In genomic region chr10:115082521-115082920, GRCh38 we compare ENCODE assay signal across 15 cellular contexts. TPM values are rescaled to one million over a fixed set of nuclear protein-coding genes. Genes with fewer than 3 reads are reported as not detected.
DNase-seq lines count a peak whose midpoint lies in the region; ATAC-seq, FAIRE-seq and TF ChIP-seq lines count a peak whose summit lies in the region.
"Had no signal": no experiment of that assay in that cellular context is flagged by ENCODE, and none has a peak within 500 bp of the region (broad histone marks: within the 10 kb centered on the region; RNA-seq: fewer than 3 reads in every experiment).

No MANE protein-coding gene starts in this region.

- H3K4me3 ChIP-seq in adipocyte (ENCODE audit: low read length) (no peak overlapping the region), fibroblast of lung (replicated peaks in 1 of 4; ENCODE audit: control extremely low read depth in 1 of 4, insufficient read depth in 1 of 4, low read depth in 3 of 4, low read length in 4 of 4) (no peak overlapping the region), thoracic aorta (no peak overlapping the region), Peyer's patch (no peak overlapping the region)
- H3K4me3 ChIP-seq: suprapubic skin had no signal

- H3K9me3 ChIP-seq in adipocyte (ENCODE audit: control insufficient read depth, low read length) (peaks cover 6% of the 10 kb centered on the region), fibroblast of lung (ENCODE audit: control insufficient read depth, insufficient read depth, low read depth, low read length) (no peaks in the 10 kb centered on the region), thoracic aorta (no peaks in the 10 kb centered on the region), Peyer's patch (no peaks in the 10 kb centered on the region)
- H3K9me3 ChIP-seq: suprapubic skin had no signal

- H3K27me3 Mint-ChIP-seq in activated T-helper 2 cell treated with anti-CD3 and anti-CD28 coated beads, Interferon-gamma antibody, Interleukin-2, Interleukin-4, amounts not matched to agents 10 μg/mL and 5 μg/mL and 100 μg/mL, durations not matched to agents 14 hours and 24 hours and 36 hours (ENCODE audit: low read depth): peaks cover 31% of the 10 kb centered on the region

- H3K27ac ChIP-seq in fibroblast of lung (ENCODE audit: insufficient read depth, low read length): no peak overlapping the region
- peak overlapping the region; percentile 61 to 80 for H3K27ac ChIP-seq in thoracic aorta
- H3K27ac ChIP-seq in Peyer's patch: no peak overlapping the region
- H3K27ac ChIP-seq: suprapubic skin had no signal

- no peak overlapping the region for H3K9ac ChIP-seq in adipocyte (ENCODE audit: low read length)
- no peak overlapping the region for H3K9ac ChIP-seq in fibroblast of lung (ENCODE audit: insufficient read depth, low read length)

- H3K36me3 ChIP-seq in adipocyte (ENCODE audit: control insufficient read depth, insufficient read depth, low read length, severe bottlenecking) (no peaks in the 10 kb centered on the region), fibroblast of lung (ENCODE audit: control insufficient read depth, insufficient read depth, low read length) (no peaks in the 10 kb centered on the region), thoracic aorta (no peaks in the 10 kb centered on the region), Peyer's patch (no peaks in the 10 kb centered on the region)
- H3K36me3 ChIP-seq: suprapubic skin had no signal

- H3K4me2 ChIP-seq in fibroblast of lung (ENCODE audit: extremely low read depth, insufficient read depth, low read length): no peak overlapping the region

- no peak overlapping the region for H3K4me3 Mint-ChIP-seq in activated T-helper 2 cell treated with anti-CD3 and anti-CD28 coated beads, Interferon-gamma antibody, Interleukin-2, Interleukin-4, amounts not matched to agents 10 μg/mL and 5 μg/mL and 100 μg/mL, durations not matched to agents 14 hours and 24 hours and 36 hours (ENCODE audit: low read depth)

- TF ChIP-seq CTCF in fibroblast of lung (conservative IDR thresholded peaks at IDR 0.05 in 1 of 2, IDR thresholded peaks at IDR 0.05 in 1 of 2; ENCODE audit: low read depth in 1 of 2, low read length in 2 of 2): no peak
- no peak for TF ChIP-seq CTCF in thoracic aorta (IDR thresholded peaks at IDR 0.05)
- TF ChIP-seq CTCF in Peyer's patch (IDR thresholded peaks at IDR 0.05): no peak

- no peak overlapping the region for H2AFZ ChIP-seq in fibroblast of lung (ENCODE audit: low read length)

- H3K4me1 Mint-ChIP-seq in activated T-helper 2 cell treated with anti-CD3 and anti-CD28 coated beads, Interferon-gamma antibody, Interleukin-2, Interleukin-4, amounts not matched to agents 10 μg/mL and 5 μg/mL and 100 μg/mL, durations not matched to agents 14 hours and 24 hours and 36 hours (ENCODE audit: low read depth): no peaks in the 10 kb centered on the region

- H3K9me3 Mint-ChIP-seq in activated T-helper 2 cell treated with anti-CD3 and anti-CD28 coated beads, Interferon-gamma antibody, Interleukin-2, Interleukin-4, amounts not matched to agents 10 μg/mL and 5 μg/mL and 100 μg/mL, durations not matched to agents 14 hours and 24 hours and 36 hours: peaks cover 5% of the 10 kb centered on the region

- peak; percentile 45 for ATAC-seq in thoracic aorta (ENCODE audit: insufficient number of reproducible peaks, low FRiP score, low read depth)
- ATAC-seq: left lobe of liver had no signal

- no peaks in the 10 kb centered on the region for H4K20me1 ChIP-seq in fibroblast of lung (ENCODE audit: control insufficient read depth, extremely low read depth, insufficient read depth, low read length)

- H3K27ac Mint-ChIP-seq in activated T-helper 2 cell treated with anti-CD3 and anti-CD28 coated beads, Interferon-gamma antibody, Interleukin-2, Interleukin-4, amounts not matched to agents 10 μg/mL and 5 μg/mL and 100 μg/mL, durations not matched to agents 14 hours and 24 hours and 36 hours: no peak overlapping the region

- intact Hi-C loops in activated T-helper 2 cell treated with anti-CD3 and anti-CD28 coated beads, Interferon-gamma antibody, Interleukin-2, Interleukin-4, amounts not matched to agents 10 μg/mL and 5 μg/mL and 100 μg/mL, durations not matched to agents 14 hours and 24 hours and 36 hours (cut with micrococcal nuclease): no loop called here

- H3K4me1 ChIP-seq in adipocyte (ENCODE audit: control insufficient read depth, insufficient read depth, low read length): no peaks in the 10 kb centered on the region
- no peaks in the 10 kb centered on the region for H3K4me1 ChIP-seq in fibroblast of lung (ENCODE audit: control insufficient read depth, extremely low read depth, insufficient read depth, low read length)
- H3K4me1 ChIP-seq in thoracic aorta (ENCODE audit: control insufficient read depth in 1 of 2, low read depth in 2 of 2): peaks cover 22 to 31% of the 10 kb centered on the region in 2 donors
- no peaks in the 10 kb centered on the region for H3K4me1 ChIP-seq in Peyer's patch
- H3K4me1 ChIP-seq: suprapubic skin had no signal

- FAIRE-seq in GM12892 (lab: Jason Lieb, UNC): peak; percentile 60

- peaks cover 12% of the 10 kb centered on the region for H3K27me3 ChIP-seq in adipocyte (replicated peaks; ENCODE audit: control insufficient read depth, insufficient read depth, low read length)
- no peaks in the 10 kb centered on the region for H3K27me3 ChIP-seq in fibroblast of lung (ENCODE audit: control insufficient read depth, insufficient read depth, low read length)
- no peaks in the 10 kb centered on the region for H3K27me3 ChIP-seq in thoracic aorta (replicated peaks; ENCODE audit: insufficient read depth)
- H3K27me3 ChIP-seq in Peyer's patch: no peaks in the 10 kb centered on the region
- H3K27me3 ChIP-seq: suprapubic skin had no signal

- no peaks in the 10 kb centered on the region for H3K36me3 Mint-ChIP-seq in activated T-helper 2 cell treated with anti-CD3 and anti-CD28 coated beads, Interferon-gamma antibody, Interleukin-2, Interleukin-4, amounts not matched to agents 10 μg/mL and 5 μg/mL and 100 μg/mL, durations not matched to agents 14 hours and 24 hours and 36 hours (ENCODE audit: low read depth)

- no peak for DNase-seq in GM12892 (ENCODE audit: insufficient read length)
- DNase-seq in adipocyte (ENCODE audit: low read depth): peak; percentile 58
- peak; percentile 22 to 61 for DNase-seq in fibroblast of lung (ENCODE audit: low read depth in 2 of 2)
- no peak for DNase-seq in thoracic aorta (ENCODE audit: low spot score)
- DNase-seq in Ammon's horn (ENCODE audit: low spot score): no peak
- no peak for DNase-seq in Peyer's patch
- DNase-seq in activated T-helper 2 cell treated with anti-CD3 and anti-CD28 coated beads, Interferon-gamma antibody, Interleukin-2, Interleukin-4, amounts not matched to agents 10 μg/mL and 5 μg/mL and 100 μg/mL, durations not matched to agents 14 hours and 24 hours and 36 hours (ENCODE audit: low spot score): no peak
- DNase-seq: activated effector memory CD4-positive, alpha-beta T cell treated with anti-CD3 and anti-CD28 coated beads, Interleukin-2, amount 50 U/mL, for 16 hours; GOT3; NCI-H1694; NCI-H446 treated with DMSO at 0.1 percent for 48 hours; SIG-M5; stimulated activated CD4-positive, alpha-beta T cell treated with anti-CD3 and anti-CD28 coated beads, Interleukin-2, amount 100 ng/mL, for 48 hours had no signal

- TF ChIP-seq POLR2A in GM12892 (IDR thresholded peaks at IDR 0.05; ENCODE audit: low read depth, low read length): no peak
- TF ChIP-seq POLR2A in Peyer's patch (IDR thresholded peaks at IDR 0.05): no peak

- H3K79me2 ChIP-seq in fibroblast of lung (ENCODE audit: control insufficient read depth, insufficient read depth, low read length): no peaks in the 10 kb centered on the region

RNA-seq across cellular contexts. Expression of gene ATRNL1, which starts 10.6 kb away (rescaled TPM):
- polyA plus RNA-seq in GM12892 (2012; ENCODE audit: missing spikeins): 7.2 TPM
- total RNA-seq in fibroblast of lung (0.33 and 1.0 TPM in 2 replicates), thoracic aorta (10 to 100 TPM; 24.6 to 57.4 TPM), Peyer's patch (10 to 100 TPM in 1 of 4 donors, 1 to 10 TPM in 3; 3.5 to 27.2 (median 4.1) TPM)
- 0.28 and 0.33 TPM in 2 replicates for polyA plus RNA-seq in fibroblast of lung
- 0.23 and 0.36 TPM in 2 replicates for polyA plus RNA-seq in fibroblast of lung (2012)
- polyA minus RNA-seq in fibroblast of lung (ENCODE audit: low replicate concordance): 0.78 TPM in 1 of 2 replicates, not detected in the other
- total RNA-seq in activated T-helper 2 cell treated with anti-CD3 and anti-CD28 coated beads, Interferon-gamma antibody, Interleukin-2, Interleukin-4, amounts not matched to agents 10 μg/mL and 5 μg/mL and 100 μg/mL, durations not matched to agents 14 hours and 24 hours and 36 hours: 0.50 and 0.87 TPM in 2 replicates

Comparison
In these comparisons a context has a peak if more than half of its experiments do, and no peak if none do; other contexts are left out.
1. DNase-seq: peak in adipocyte (single experiment) and fibroblast of lung (2 of 2); none in GM12892 (single experiment), thoracic aorta (single experiment), Ammon's horn (single experiment), Peyer's patch (0 of 3) and activated T-helper 2 cell treated with anti-CD3 and anti-CD28 coated beads, Interferon-gamma antibody, Interleukin-2, Interleukin-4, amounts not matched to agents 10 μg/mL and 5 μg/mL and 100 μg/mL, durations not matched to agents 14 hours and 24 hours and 36 hours (single experiment).
2. H3K27ac ChIP-seq: peak in thoracic aorta (2 of 2); none in fibroblast of lung (single experiment) and Peyer's patch (0 of 4).